ENCODE assay signal across 21 cellular contexts in genomic region chr10:119120875-119121274, GRCh38. TPM values are rescaled to one million over a fixed set of nuclear protein-coding genes. Genes with fewer than 3 reads are reported as not detected.
DNase-seq lines count a peak whose midpoint lies in the region; ATAC-seq, FAIRE-seq and TF ChIP-seq lines count a peak whose summit lies in the region.
"Had no signal": no experiment of that assay in that cellular context is flagged by ENCODE, and none has a peak within 500 bp of the region (broad histone marks: within the 10 kb centered on the region; RNA-seq: fewer than 3 reads in every experiment).

No MANE protein-coding gene starts in this region.

- WGBS in K562 (ENCODE audit: insufficient coverage, low coverage, missing lambda C conversion rate) = 31% methylated on average over 2 of the region's 2 CpGs
- WGBS in sigmoid colon, 2 donors = 95 to 96% methylated on average over 2 of the region's 2 CpGs

- H3K79me2 ChIP-seq in K562 (ENCODE audit: control insufficient read depth, insufficient read depth, low read length) = no peaks in the 10 kb centered on the region

- no peaks in the 10 kb centered on the region for H3K9me1 ChIP-seq in K562 (ENCODE audit: control insufficient read depth, insufficient read depth, low read length)

- TF ChIP-seq POLR2A in K562 (conservative IDR thresholded peaks at IDR 0.05) (no peak), sigmoid colon (IDR thresholded peaks at IDR 0.05) (no peak)

- in situ Hi-C loops in K562 (cut with MboI) = no loop called here

- no peak overlapping the region for H3K4me3 ChIP-seq in CD8-positive, alpha-beta memory T cell (ENCODE audit: low read length)
- H3K4me3 ChIP-seq in K562 (no peak overlapping the region), sigmoid colon (no peak overlapping the region), H7 (ENCODE audit: insufficient read depth, low read depth, low read length) (no peak overlapping the region)

- H3K36me3 ChIP-seq in CD8-positive, alpha-beta memory T cell (ENCODE audit: insufficient read depth, low read length) = peaks cover 6% of the 10 kb centered on the region
- H3K36me3 ChIP-seq in K562 (ENCODE audit: control insufficient read depth, insufficient read depth, low read length) (peaks cover 11% of the 10 kb centered on the region; the same call in 1 of the 3 replicates), sigmoid colon (peaks cover 22 to 89% (median 45%) of the 10 kb centered on the region in 4 donors), H7 (replicated peaks; ENCODE audit: control insufficient read depth, insufficient read depth, low read length) (peaks cover 15% of the 10 kb centered on the region)

- no peak overlapping the region for H3K4me2 ChIP-seq in K562 (ENCODE audit: insufficient read depth, low read length)

- H3K9me3 Mint-ChIP-seq in CD8-positive, alpha-beta memory T cell = no peaks in the 10 kb centered on the region
- H3K9me3 Mint-ChIP-seq in HFFc6 = no peaks in the 10 kb centered on the region
- H3K9me3 Mint-ChIP-seq: effector memory CD8-positive, alpha-beta T cell; type B pancreatic cell had no signal

- H3K9me3 ChIP-seq in CD8-positive, alpha-beta memory T cell (ENCODE audit: low read length) = no peaks in the 10 kb centered on the region
- no peaks in the 10 kb centered on the region for H3K9me3 ChIP-seq in K562 (replicated peaks; ENCODE audit: control insufficient read depth, insufficient read depth, low read depth, low read length)
- no peaks in the 10 kb centered on the region for H3K9me3 ChIP-seq in sigmoid colon
- H3K9me3 ChIP-seq: BE2C had no signal

- CTCF ChIA-PET in CD8-positive, alpha-beta memory T cell (lab: Charles Lee) = no interaction called here
- CTCF ChIA-PET in K562 (lab: Yijun Ruan, JAX; ENCODE audit: low intra/inter-chr PET ratio) = no interaction called here

- H3K36me3 Mint-ChIP-seq in CD8-positive, alpha-beta memory T cell = peaks cover 3 to 60% (median 7%) of the 10 kb centered on the region in 3 donors
- H3K36me3 Mint-ChIP-seq in HFFc6 (ENCODE audit: low read depth) = peaks cover 14% of the 10 kb centered on the region

- no peaks in the 10 kb centered on the region for H4K20me1 ChIP-seq in K562 (replicated peaks; ENCODE audit: control insufficient read depth, insufficient read depth, low read length)

- FAIRE-seq in K562 (lab: Jason Lieb, UNC) = no peak
- FAIRE-seq: D721Med, TTC549 had no signal

- intact Hi-C loops in K562 (cut with micrococcal nuclease) = no loop called here
- intact Hi-C loops in sigmoid colon (cut with DNase I) = no loop called here

- ATAC-seq in K562 = no peak
- ATAC-seq: sciatic nerve had no signal

- H3K4me3 Mint-ChIP-seq in CD8-positive, alpha-beta memory T cell = peak overlapping the region in 4 of 7 donors; percentile 5 to 44 (median 28)
- no peak overlapping the region for H3K4me3 Mint-ChIP-seq in HFFc6
- H3K4me3 Mint-ChIP-seq: activated CD4-positive, alpha-beta T cell treated with anti-CD3 and anti-CD28 coated beads for 36 hours; type B pancreatic cell had no signal

- H3K27me3 Mint-ChIP-seq in CD8-positive, alpha-beta memory T cell = no peaks in the 10 kb centered on the region
- no peaks in the 10 kb centered on the region for H3K27me3 Mint-ChIP-seq in HFFc6 (ENCODE audit: insufficient read depth)
- H3K27me3 Mint-ChIP-seq: activated CD4-positive, alpha-beta T cell treated with anti-CD3 and anti-CD28 coated beads for 36 hours; effector memory CD8-positive, alpha-beta T cell; type B pancreatic cell had no signal

- no peak overlapping the region for H3K27ac ChIP-seq in CD8-positive, alpha-beta memory T cell (ENCODE audit: low read depth, low read length)
- H3K27ac ChIP-seq in K562 (ENCODE audit: extremely low read depth, low read depth, low read length) (peak overlapping the region; percentile 63), sigmoid colon (peak overlapping the region; percentile 24 to 54 (median 46))

- no peak for DNase-seq in CD8-positive, alpha-beta memory T cell
- no peak for DNase-seq in HFFc6
- no peak for DNase-seq in K562 (ENCODE audit: extremely low read depth in 1 of 4, low spot score in 3 of 4)
- no peak for DNase-seq in sigmoid colon
- DNase-seq in GM10266 (ENCODE audit: extremely low spot score) = no peak
- DNase-seq in NK-92 treated with Interleukin-12 subunit alpha and Interleukin-12 subunit beta, amount 100 ng/mL, for 24 hours (lab: John Stamatoyannopoulos, UW) = no peak
- DNase-seq in H7 = no peak
- DNase-seq: activated CD4-positive, alpha-beta T cell treated with anti-CD3 and anti-CD28 coated beads for 36 hours; activated naive CD4-positive, alpha-beta T cell; anterior cingulate cortex; BE2C; head of caudate nucleus; NCI-H1048; NCI-H2081; stimulated activated CD4-positive, alpha-beta T cell treated with anti-CD3 and anti-CD28 coated beads, Interleukin-2, amount 100 ng/mL, for 24 hours; stimulated activated naive CD8-positive, alpha-beta T cell treated with anti-CD3 and anti-CD28 coated beads, Interleukin-15, Interleukin-2, amounts not matched to agents 100 U/mL and 50 U/mL, for 24 hours had no signal

- TF ChIP-seq EP300 in K562 (IDR thresholded peaks at IDR 0.05; ENCODE audit: low read length) (no peak), sigmoid colon (IDR thresholded peaks at IDR 0.05) (no peak)

- H3K4me1 Mint-ChIP-seq in CD8-positive, alpha-beta memory T cell = peaks cover 10 to 20% (median 14%) of the 10 kb centered on the region in 3 donors
- peaks cover 16% of the 10 kb centered on the region for H3K4me1 Mint-ChIP-seq in HFFc6 (ENCODE audit: low read depth)

- no peak for TF ChIP-seq CTCF in HFFc6 (IDR thresholded peaks at IDR 0.05)
- no peak for TF ChIP-seq CTCF in K562 (IDR thresholded peaks at IDR 0.05 in 2 of 3, conservative IDR thresholded peaks at IDR 0.05 in 1 of 3; ENCODE audit: insufficient read depth in 2 of 3, low read depth in 1 of 3, low read length in 3 of 3)
- TF ChIP-seq CTCF in sigmoid colon (IDR thresholded peaks at IDR 0.05) = no peak
- TF ChIP-seq CTCF in GM10266 (IDR thresholded peaks at IDR 0.05; ENCODE audit: control insufficient read depth, insufficient read depth, low read depth, missing control alignments) = no peak

- POLR2A ChIA-PET in CD8-positive, alpha-beta memory T cell (lab: Charles Lee) = interaction anchor here (0.6 to 1.1 kb wide), 3 partner anchors 26 to 752 kb away, joined by 3 read pairs; partner anchors contain the start of gene MCMBP
- POLR2A ChIA-PET in K562 (lab: Yijun Ruan, JAX) = interaction anchor here (0.5 to 0.7 kb wide), 2 partner anchors 8 to 12 kb away, joined by 3 to 5 read pairs; no protein-coding TSS in a partner anchor

- H3K4me1 ChIP-seq in CD8-positive, alpha-beta memory T cell (ENCODE audit: insufficient read depth, low read length) = no peaks in the 10 kb centered on the region
- H3K4me1 ChIP-seq in K562 (replicated peaks in 1 of 2; ENCODE audit: control insufficient read depth in 2 of 2, insufficient read depth in 2 of 2, low read length in 2 of 2) = peaks cover 0 to 7% of the 10 kb centered on the region in 2 experiments; a peak in 2 of 5 replicates
- peaks cover 0 to 13% (median 5%) of the 10 kb centered on the region in 4 donors for H3K4me1 ChIP-seq in sigmoid colon
- H3K4me1 ChIP-seq: BE2C had no signal

- TF ChIP-seq RAD21 in K562 (CRISPR knock-in tag; conservative IDR thresholded peaks at IDR 0.05 in 1 of 2, IDR thresholded peaks at IDR 0.05 in 1 of 2) = no peak

- H3K9ac ChIP-seq in K562 (ENCODE audit: insufficient read depth in 1 of 2, low read depth in 2 of 2, low read length in 2 of 2) = peak overlapping the region in 1 of 2 experiments; percentile 43; a peak in 2 of 4 replicates

- no TSS peak for BruUV-seq in K562 (replicated peaks; lab: Mats Ljungman, UMichigan)

- no peaks in the 10 kb centered on the region for H3K27me3 ChIP-seq in CD8-positive, alpha-beta memory T cell (ENCODE audit: insufficient read depth, low read length, poor library complexity, severe bottlenecking)
- H3K27me3 ChIP-seq in K562 (ENCODE audit: control insufficient read depth in 2 of 2, insufficient read depth in 2 of 2, low read length in 2 of 2) (no peaks in the 10 kb centered on the region), sigmoid colon (no peaks in the 10 kb centered on the region), H7 (ENCODE audit: control insufficient read depth, insufficient read depth, low read length) (no peaks in the 10 kb centered on the region)
- H3K27me3 ChIP-seq: BE2C had no signal

- H3K27ac Mint-ChIP-seq in CD8-positive, alpha-beta memory T cell = peak overlapping the region in 7 of 8 donors; percentile 23 to 83 (median 67)
- peak overlapping the region; percentile 75 for H3K27ac Mint-ChIP-seq in HFFc6
- H3K27ac Mint-ChIP-seq: type B pancreatic cell had no signal

- peak overlapping the region; percentile 73 for H2AFZ ChIP-seq in K562 (ENCODE audit: low read depth, low read length)

RNA-seq across cellular contexts. Expression of gene DENND10, which starts 17.0 kb away (rescaled TPM):
- total RNA-seq in CD8-positive, alpha-beta memory T cell = 10 to 100 TPM; 23.8 to 24.8 TPM
- 51.0 TPM for polyA plus RNA-seq in CD8-positive, alpha-beta memory T cell
- 10 to 100 TPM; 43.9 to 53.8 (median 46.8) TPM for total RNA-seq in HFFc6 (2021; fragmentation: NEBNext Ultra II Directional; extraction: Animal tissue kit (Norgen Biotek cat#: 25700))
- 23.7 and 25.5 TPM in 2 replicates for total RNA-seq in K562 (2011; cell fraction: chromatin; rRNA removed; ENCODE audit: low replicate concordance)
- 14.5 and 16.5 TPM in 2 replicates for total RNA-seq in K562 (2011; cell fraction: nucleolus; rRNA removed)
- 17.3 and 28.2 TPM in 2 replicates for total RNA-seq in K562 (2011; cell fraction: nucleoplasm; rRNA removed)
- total RNA-seq in K562 (2014; rRNA removed) (12.9 TPM in 2 replicates), K562 (2014; rRNA removed; fragmentation: Illumina TruSeq; extraction: Trizol) (12.3 and 13.7 TPM in 2 replicates), K562 (2015; rRNA removed; fragmentation: Illumina TruSeq; extraction: Trizol) (11.2 and 11.9 TPM in 2 replicates), K562 (2021) (10.4 and 12.2 TPM in 2 replicates), sigmoid colon (10 to 100 TPM; 35.0 to 51.3 (median 39.3) TPM)
- polyA plus RNA-seq in K562 (2011; rRNA removed) (18.3 and 19.0 TPM in 2 replicates), K562 (2014; fragmentation: Illumina TruSeq; extraction: Trizol) (11.7 and 12.5 TPM in 2 replicates), K562 (2014; fragmentation: Nextera tagmentation; extraction: Ambion mirVana) (10 to 100 TPM; 15.5 to 20.0 TPM), K562 (2014; rRNA removed) (9.4 and 10.5 TPM in 2 replicates), sigmoid colon (10 to 100 TPM; 25.8 to 44.6 (median 43.2) TPM)
- polyA plus RNA-seq in K562 (2011; cell fraction: cytosol; rRNA removed) = 10.5 and 12.3 TPM in 2 replicates
- 11.3 and 12.6 TPM in 2 replicates for polyA plus RNA-seq in K562 (2011; cell fraction: nucleus; rRNA removed)
- 11.0 and 17.5 TPM in 2 replicates for polyA plus RNA-seq in K562 (2012)
- 15.9 and 18.0 TPM in 2 replicates for polyA minus RNA-seq in K562 (2011; rRNA and poly(A)+ RNA removed)
- 5.0 and 9.3 TPM in 2 replicates for polyA minus RNA-seq in K562 (2011; cell fraction: cytosol; rRNA and poly(A)+ RNA removed)
- polyA minus RNA-seq in K562 (2011; cell fraction: nucleus; rRNA and poly(A)+ RNA removed) = 5.1 and 9.4 TPM in 2 replicates
- total RNA-seq in H7 (2014; rRNA removed; shearing (Covaris generic)) = 77.1 and 82.6 TPM in 2 replicates

RNA-seq across cellular contexts. Expression of gene EIF3A, which starts 40.3 kb away (rescaled TPM):
- 100 to 1,000 TPM; 181 to 195 TPM for total RNA-seq in CD8-positive, alpha-beta memory T cell
- polyA plus RNA-seq in CD8-positive, alpha-beta memory T cell = 75.3 TPM
- 100 to 1,000 TPM; 132 to 149 (median 139) TPM for total RNA-seq in HFFc6 (2021; fragmentation: NEBNext Ultra II Directional; extraction: Animal tissue kit (Norgen Biotek cat#: 25700))
- 60.9 and 137 TPM in 2 replicates for total RNA-seq in K562 (2011; cell fraction: chromatin; rRNA removed; ENCODE audit: low replicate concordance)
- 28.9 and 33.7 TPM in 2 replicates for total RNA-seq in K562 (2011; cell fraction: nucleolus; rRNA removed)
- total RNA-seq in K562 (2011; cell fraction: nucleoplasm; rRNA removed) = 42.9 and 46.2 TPM in 2 replicates
- total RNA-seq in K562 (2014; rRNA removed) (89.1 and 89.2 TPM in 2 replicates), K562 (2014; rRNA removed; fragmentation: Illumina TruSeq; extraction: Trizol) (124 and 145 TPM in 2 replicates), K562 (2015; rRNA removed; fragmentation: Illumina TruSeq; extraction: Trizol) (145 and 156 TPM in 2 replicates), K562 (2021) (93.0 and 124 TPM in 2 replicates), sigmoid colon (100 to 1,000 TPM in 3 of 4 donors, 10 to 100 TPM in 1; 98.4 to 135 (median 110) TPM)
- polyA plus RNA-seq in K562 (2011; rRNA removed) (34.8 and 42.8 TPM in 2 replicates), K562 (2014; fragmentation: Illumina TruSeq; extraction: Trizol) (143 and 163 TPM in 2 replicates), K562 (2014; fragmentation: Nextera tagmentation; extraction: Ambion mirVana) (10 to 100 TPM; 19.6 to 35.1 TPM), K562 (2014; rRNA removed) (86.2 and 102 TPM in 2 replicates), sigmoid colon (10 to 100 TPM; 27.5 to 71.0 (median 33.0) TPM)
- 16.8 and 31.9 TPM in 2 replicates for polyA plus RNA-seq in K562 (2011; cell fraction: cytosol; rRNA removed)
- polyA plus RNA-seq in K562 (2011; cell fraction: nucleus; rRNA removed) = 26.0 and 29.5 TPM in 2 replicates
- 89.1 and 101 TPM in 2 replicates for polyA plus RNA-seq in K562 (2012)
- 88.8 and 109 TPM in 2 replicates for polyA minus RNA-seq in K562 (2011; rRNA and poly(A)+ RNA removed)
- polyA minus RNA-seq in K562 (2011; cell fraction: cytosol; rRNA and poly(A)+ RNA removed) = 63.1 and 67.0 TPM in 2 replicates
- 31.5 and 63.6 TPM in 2 replicates for polyA minus RNA-seq in K562 (2011; cell fraction: nucleus; rRNA and poly(A)+ RNA removed)
- total RNA-seq in H7 (2014; rRNA removed; shearing (Covaris generic)) = 89.3 and 129 TPM in 2 replicates

RNA-seq across cellular contexts. Expression of gene SFXN4, which starts 44.6 kb away (rescaled TPM):
- 10 to 100 TPM; 48.2 to 52.3 TPM for total RNA-seq in CD8-positive, alpha-beta memory T cell
- 18.6 TPM for polyA plus RNA-seq in CD8-positive, alpha-beta memory T cell
- total RNA-seq in HFFc6 (2021; fragmentation: NEBNext Ultra II Directional; extraction: Animal tissue kit (Norgen Biotek cat#: 25700)) = 10 to 100 TPM; 10.9 to 18.5 (median 14.2) TPM
- total RNA-seq in K562 (2011; cell fraction: chromatin; rRNA removed; ENCODE audit: low replicate concordance) = 49.1 and 58.2 TPM in 2 replicates
- total RNA-seq in K562 (2011; cell fraction: nucleolus; rRNA removed) = 49.6 and 51.9 TPM in 2 replicates
- 56.2 and 59.0 TPM in 2 replicates for total RNA-seq in K562 (2011; cell fraction: nucleoplasm; rRNA removed)
- total RNA-seq in K562 (2014; rRNA removed) (39.6 and 40.3 TPM in 2 replicates), K562 (2014; rRNA removed; fragmentation: Illumina TruSeq; extraction: Trizol) (48.9 and 51.5 TPM in 2 replicates), K562 (2015; rRNA removed; fragmentation: Illumina TruSeq; extraction: Trizol) (40.1 and 42.4 TPM in 2 replicates), K562 (2021) (44.9 and 46.0 TPM in 2 replicates), sigmoid colon (10 to 100 TPM; 16.8 to 26.5 (median 19.6) TPM)
- polyA plus RNA-seq in K562 (2011; rRNA removed) (50.5 and 64.0 TPM in 2 replicates), K562 (2014; fragmentation: Illumina TruSeq; extraction: Trizol) (49.8 and 54.6 TPM in 2 replicates), K562 (2014; fragmentation: Nextera tagmentation; extraction: Ambion mirVana) (10 to 100 TPM; 80.6 to 97.8 TPM), K562 (2014; rRNA removed) (54.5 and 68.1 TPM in 2 replicates), sigmoid colon (10 to 100 TPM; 14.8 to 48.3 (median 22.2) TPM)
- 31.3 and 45.2 TPM in 2 replicates for polyA plus RNA-seq in K562 (2011; cell fraction: cytosol; rRNA removed)
- 31.2 and 39.9 TPM in 2 replicates for polyA plus RNA-seq in K562 (2011; cell fraction: nucleus; rRNA removed)
- 39.1 and 85.0 TPM in 2 replicates for polyA plus RNA-seq in K562 (2012)
- polyA minus RNA-seq in K562 (2011; rRNA and poly(A)+ RNA removed) = 36.1 and 36.6 TPM in 2 replicates
- 19.7 and 23.7 TPM in 2 replicates for polyA minus RNA-seq in K562 (2011; cell fraction: cytosol; rRNA and poly(A)+ RNA removed)
- 16.7 and 21.1 TPM in 2 replicates for polyA minus RNA-seq in K562 (2011; cell fraction: nucleus; rRNA and poly(A)+ RNA removed)
- 15.3 and 24.6 TPM in 2 replicates for total RNA-seq in H7 (2014; rRNA removed; shearing (Covaris generic))

RNA-seq across cellular contexts. Expression of gene PRDX3, which starts 57.7 kb away (rescaled TPM):
- 100 to 1,000 TPM; 203 to 207 TPM for total RNA-seq in CD8-positive, alpha-beta memory T cell
- polyA plus RNA-seq in CD8-positive, alpha-beta memory T cell = 83.3 TPM
- 100 to 1,000 TPM; 156 to 183 (median 171) TPM for total RNA-seq in HFFc6 (2021; fragmentation: NEBNext Ultra II Directional; extraction: Animal tissue kit (Norgen Biotek cat#: 25700))
- total RNA-seq in K562 (2011; cell fraction: chromatin; rRNA removed; ENCODE audit: low replicate concordance) = 44.3 and 59.6 TPM in 2 replicates
- total RNA-seq in K562 (2011; cell fraction: nucleolus; rRNA removed) = 47.8 and 52.9 TPM in 2 replicates
- 68.3 and 84.1 TPM in 2 replicates for total RNA-seq in K562 (2011; cell fraction: nucleoplasm; rRNA removed)
- total RNA-seq in K562 (2014; rRNA removed) (122 and 154 TPM in 2 replicates), K562 (2014; rRNA removed; fragmentation: Illumina TruSeq; extraction: Trizol) (197 and 213 TPM in 2 replicates), K562 (2015; rRNA removed; fragmentation: Illumina TruSeq; extraction: Trizol) (163 and 171 TPM in 2 replicates), K562 (2021) (140 and 150 TPM in 2 replicates), sigmoid colon (100 to 1,000 TPM; 155 to 247 (median 169) TPM)
- polyA plus RNA-seq in K562 (2011; rRNA removed) (268 and 325 TPM in 2 replicates), K562 (2014; fragmentation: Illumina TruSeq; extraction: Trizol) (172 and 173 TPM in 2 replicates), K562 (2014; fragmentation: Nextera tagmentation; extraction: Ambion mirVana) (100 to 1,000 TPM; 759 to 994 TPM), K562 (2014; rRNA removed) (143 and 194 TPM in 2 replicates), sigmoid colon (100 to 1,000 TPM; 133 to 267 (median 172) TPM)
- 94.1 and 162 TPM in 2 replicates for polyA plus RNA-seq in K562 (2011; cell fraction: cytosol; rRNA removed)
- 113 and 152 TPM in 2 replicates for polyA plus RNA-seq in K562 (2011; cell fraction: nucleus; rRNA removed)
- 161 and 163 TPM in 2 replicates for polyA plus RNA-seq in K562 (2012)
- 226 and 260 TPM in 2 replicates for polyA minus RNA-seq in K562 (2011; rRNA and poly(A)+ RNA removed)
- 61.8 and 87.3 TPM in 2 replicates for polyA minus RNA-seq in K562 (2011; cell fraction: cytosol; rRNA and poly(A)+ RNA removed)
- polyA minus RNA-seq in K562 (2011; cell fraction: nucleus; rRNA and poly(A)+ RNA removed) = 26.0 and 46.5 TPM in 2 replicates
- 411 and 445 TPM in 2 replicates for total RNA-seq in H7 (2014; rRNA removed; shearing (Covaris generic))
